In genomic region chr16:12021578-12022265, GRCh38 we compare ENCODE assay signal across 18 cellular contexts. TPM values are rescaled to one million over a fixed set of nuclear protein-coding genes. Genes with fewer than 3 reads are reported as not detected.
"Had no signal": no experiment of that assay in that cellular context is flagged by ENCODE, and none has a peak within 500 bp of the region (broad histone marks: within the 10 kb centered on the region; RNA-seq: fewer than 3 reads in every experiment).

No MANE protein-coding gene starts in this region.

- DNase-seq: activated CD4-positive, alpha-beta T cell treated with anti-CD3 and anti-CD28 coated beads, Interleukin-2, amount 10 ng/mL, durations not matched to agents 24 days and 14 days; activated CD8-positive, alpha-beta memory T cell treated with anti-CD3 and anti-CD28 coated beads for 24 hours; activated naive CD4-positive, alpha-beta T cell treated with Interleukin-2 at 50 U/mL for 16 hours; activated naive CD8-positive, alpha-beta T cell treated with anti-CD3 and anti-CD28 coated beads, Interleukin-2, amount 50 U/mL, for 24 hours; lower lobe of right lung; retina; stimulated activated naive CD4-positive, alpha-beta T cell; substantia nigra; T-helper 9 cell; transverse colon had no signal

- H3K4me3 ChIP-seq: cardiac muscle cell, lower lobe of right lung, smooth muscle cell, transverse colon had no signal

- ATAC-seq: activated naive CD8-positive, alpha-beta T cell treated with anti-CD3 and anti-CD28 coated beads, Interleukin-2, amount 50 U/mL, for 24 hours; lower lobe of right lung; WTC11 had no signal

- H3K4me1 ChIP-seq: lower lobe of right lung, transverse colon had no signal

- H3K27ac ChIP-seq: cardiac muscle cell, lower lobe of right lung, transverse colon had no signal

- H3K9me3 ChIP-seq: lower lobe of right lung, transverse colon had no signal

- H3K4me2 ChIP-seq: smooth muscle cell had no signal

- H3K27me3 ChIP-seq: cardiac muscle cell, transverse colon had no signal

- H3K36me3 ChIP-seq: cardiac muscle cell, lower lobe of right lung, transverse colon had no signal

RNA-seq across cellular contexts. Expression of gene TNFRSF17, which starts 56.7 kb away (rescaled TPM):
- total RNA-seq: activated CD4-positive, alpha-beta T cell treated with anti-CD3 and anti-CD28 coated beads, Interleukin-2, amount 10 ng/mL, durations not matched to agents 24 days and 14 days; astrocyte; cardiac muscle cell; endothelial cell of umbilical vein; kidney epithelial cell; mesothelial cell of epicardium; myocyte; smooth muscle cell; WTC11 had no signal
- polyA plus RNA-seq: cardiac muscle cell, endothelial cell of umbilical vein, smooth muscle cell had no signal
